Comparison of ENCODE assay signal across 32 cellular contexts in the genomic region with DNA sequence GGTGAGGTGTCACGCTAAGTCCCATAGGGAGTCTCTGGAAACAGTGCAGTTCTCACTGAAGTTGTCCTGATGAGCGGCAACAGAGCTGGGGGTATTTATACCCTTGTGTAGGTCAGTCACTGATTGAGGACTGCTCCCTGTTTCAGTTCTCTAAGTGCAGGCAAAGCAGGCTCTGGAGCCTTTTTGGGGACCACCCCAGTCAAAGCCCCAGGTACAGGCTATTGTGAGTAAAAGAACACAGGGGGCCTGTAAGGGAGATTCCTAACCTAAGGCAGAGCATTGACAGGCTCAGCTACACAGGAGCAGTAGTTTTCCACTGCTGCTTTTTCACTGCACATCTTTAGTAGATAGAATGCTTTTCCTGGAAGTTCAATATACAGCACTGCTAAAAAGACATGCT.
"Had no signal": no experiment of that assay in that cellular context is flagged by ENCODE, and none has a peak within 500 bp of the region (broad histone marks: within the 10 kb centered on the region; RNA-seq: fewer than 3 reads in every experiment).

No MANE protein-coding gene starts in this region.

- ATAC-seq: activated naive CD4-positive, alpha-beta T cell treated with anti-CD3 and anti-CD28 coated beads, Interleukin-2, amount 50 U/mL, for 72 hours; activated T-cell treated with anti-CD3 and anti-CD28 coated beads, Interleukin-2, amount 50 U/mL, for 72 hours; esophagus mucosa; foreskin keratinocyte; gastrocnemius medialis; T-helper 17 cell had no signal

- H3K36me3 Mint-ChIP-seq: activated naive CD4-positive, alpha-beta T cell treated with anti-CD3 and anti-CD28 coated beads, Interleukin-2, amount 10 ng/mL, durations not matched to agents 7 days and 5 days; activated naive CD4-positive, alpha-beta T cell treated with anti-CD3 and anti-CD28 coated beads, Interleukin-2, amount 50 U/mL, for 72 hours; activated naive CD8-positive, alpha-beta T cell treated with anti-CD3 and anti-CD28 coated beads, Interleukin-2, amount 10 ng/mL, durations not matched to agents 7 days and 5 days had no signal

- DNase-seq: activated CD4-positive, alpha-beta memory T cell treated with anti-CD3 and anti-CD28 coated beads, Interleukin-2, amount 10 ng/mL, durations not matched to agents 7 days and 5 days; activated CD4-positive, alpha-beta T cell treated with anti-CD3 and anti-CD28 coated beads for 1 hour; activated CD4-positive, alpha-beta T cell treated with anti-CD3 and anti-CD28 coated beads for 4 hours; activated CD4-positive, alpha-beta T cell treated with anti-CD3 and anti-CD28 coated beads, Interleukin-2, amount 10 ng/mL, durations not matched to agents 7 days and 5 days; activated CD4-positive, alpha-beta T cell treated with anti-CD3 and anti-CD28 coated beads, Interleukin-2, amount 50 U/mL, for 4 hours; activated CD4-positive, CD25-positive, alpha-beta regulatory T cell; activated CD8-positive, alpha-beta memory T cell treated with anti-CD3 and anti-CD28 coated beads, Interleukin-2, amount 50 U/mL, for 48 hours; activated gamma-delta T cell; activated naive CD4-positive, alpha-beta T cell; activated naive CD4-positive, alpha-beta T cell treated with anti-CD3 and anti-CD28 coated beads, Interleukin-2, amount 10 ng/mL, durations not matched to agents 7 days and 5 days; activated naive CD8-positive, alpha-beta T cell treated with anti-CD3 and anti-CD28 coated beads, Interleukin-2, amount 10 ng/mL, durations not matched to agents 7 days and 5 days; activated T-cell treated with anti-CD3 and anti-CD28 coated beads for 4 hours; activated T-cell treated with anti-CD3 and anti-CD28 coated beads, Interleukin-2, amount 50 U/mL, for 24 hours; activated T-cell treated with anti-CD3 and anti-CD28 coated beads, Interleukin-2, amount 50 U/mL, for 72 hours; anterior cingulate cortex; brain microvascular endothelial cell; dorsolateral prefrontal cortex; effector memory CD4-positive, alpha-beta T cell; endodermal cell; foreskin keratinocyte; gastrocnemius medialis; glutamatergic neuron; T-helper 1 cell; T-helper 17 cell; T1000; WERI-Rb-1 had no signal

- H3K36me3 ChIP-seq: brain microvascular endothelial cell, gastrocnemius medialis, WERI-Rb-1 had no signal

- H3K27ac ChIP-seq: brain microvascular endothelial cell, coronary artery, foreskin keratinocyte, gastrocnemius medialis, WERI-Rb-1 had no signal

- H3K27me3 Mint-ChIP-seq: activated T-cell treated with anti-CD3 and anti-CD28 coated beads, Interleukin-2, amount 50 U/mL, for 24 hours; central memory CD8-positive, alpha-beta T cell; dendritic cell treated with granulocyte-macrophage colony-stimulating factor and Interleukin-4, amounts not matched to agents 40 ng/mL and 50 ng/mL, for 4 days; T-helper 17 cell had no signal

- H3K9me3 ChIP-seq: gastrocnemius medialis had no signal

- H3K9me3 Mint-ChIP-seq: activated naive CD8-positive, alpha-beta T cell treated with anti-CD3 and anti-CD28 coated beads, Interleukin-2, amount 10 ng/mL, durations not matched to agents 7 days and 5 days; activated T-cell treated with anti-CD3 and anti-CD28 coated beads, Interleukin-2, amount 50 U/mL, for 24 hours; activated T-cell treated with anti-CD3 and anti-CD28 coated beads, Interleukin-2, amount 50 U/mL, for 72 hours; central memory CD8-positive, alpha-beta T cell; endodermal cell; T-helper 2 cell treated with Interferon-gamma antibody and Interleukin-4, amounts not matched to agents 5 μg/mL and 100 μg/mL, for 36 hours had no signal

- H3K4me3 ChIP-seq: coronary artery, dorsolateral prefrontal cortex, gastrocnemius medialis had no signal

- H3K27me3 ChIP-seq: brain microvascular endothelial cell, dorsolateral prefrontal cortex, foreskin keratinocyte, gastrocnemius medialis had no signal

- H3K4me3 Mint-ChIP-seq: activated CD4-positive, alpha-beta memory T cell treated with anti-CD3 and anti-CD28 coated beads, Interleukin-2, amount 10 ng/mL, durations not matched to agents 7 days and 5 days; activated CD4-positive, alpha-beta T cell treated with anti-CD3 and anti-CD28 coated beads, Interleukin-2, amount 10 ng/mL, durations not matched to agents 7 days and 5 days; activated naive CD4-positive, alpha-beta T cell treated with anti-CD3 and anti-CD28 coated beads, Interleukin-2, amount 10 ng/mL, durations not matched to agents 7 days and 5 days; activated naive CD8-positive, alpha-beta T cell treated with anti-CD3 and anti-CD28 coated beads, Interleukin-2, amount 10 ng/mL, durations not matched to agents 7 days and 5 days; activated T-cell treated with anti-CD3 and anti-CD28 coated beads, Interleukin-2, amount 50 U/mL, for 24 hours; activated T-cell treated with anti-CD3 and anti-CD28 coated beads, Interleukin-2, amount 50 U/mL, for 72 hours; central memory CD8-positive, alpha-beta T cell; dendritic cell treated with granulocyte-macrophage colony-stimulating factor and Interleukin-4, amounts not matched to agents 40 ng/mL and 50 ng/mL, for 4 days; endodermal cell; T-helper 17 cell; T-helper 2 cell treated with Interferon-gamma antibody and Interleukin-4, amounts not matched to agents 5 μg/mL and 100 μg/mL, for 36 hours had no signal

- H3K4me1 ChIP-seq: foreskin keratinocyte, gastrocnemius medialis had no signal

- H3K27ac Mint-ChIP-seq: activated CD4-positive, alpha-beta memory T cell treated with anti-CD3 and anti-CD28 coated beads, Interleukin-2, amount 10 ng/mL, durations not matched to agents 7 days and 5 days; activated CD4-positive, alpha-beta T cell treated with anti-CD3 and anti-CD28 coated beads, Interleukin-2, amount 10 ng/mL, durations not matched to agents 7 days and 5 days; activated naive CD4-positive, alpha-beta T cell treated with anti-CD3 and anti-CD28 coated beads, Interleukin-2, amount 50 U/mL, for 72 hours; activated naive CD8-positive, alpha-beta T cell treated with anti-CD3 and anti-CD28 coated beads, Interleukin-2, amount 10 ng/mL, durations not matched to agents 7 days and 5 days; activated T-cell treated with anti-CD3 and anti-CD28 coated beads, Interleukin-2, amount 50 U/mL, for 24 hours; activated T-cell treated with anti-CD3 and anti-CD28 coated beads, Interleukin-2, amount 50 U/mL, for 72 hours; dendritic cell treated with granulocyte-macrophage colony-stimulating factor and Interleukin-4, amounts not matched to agents 40 ng/mL and 50 ng/mL, for 4 days; endodermal cell; T-helper 17 cell; T-helper 2 cell treated with Interferon-gamma antibody and Interleukin-4, amounts not matched to agents 5 μg/mL and 100 μg/mL, for 36 hours had no signal

- H3K4me1 Mint-ChIP-seq: activated naive CD8-positive, alpha-beta T cell treated with anti-CD3 and anti-CD28 coated beads, Interleukin-2, amount 10 ng/mL, durations not matched to agents 7 days and 5 days had no signal
